Comparison of ENCODE assay signal across 2 cellular contexts in genomic region chr13:51923983-51924539, GRCh38.
TF ChIP-seq lines count a peak whose summit lies in the region.

No MANE protein-coding gene starts in this region.

TF ChIP-seq in GM23338, 12 proteins besides CTCF, POLR2A, EP300 and RAD21 (continued from another document):
- TF ChIP-seq, protein P1, sequence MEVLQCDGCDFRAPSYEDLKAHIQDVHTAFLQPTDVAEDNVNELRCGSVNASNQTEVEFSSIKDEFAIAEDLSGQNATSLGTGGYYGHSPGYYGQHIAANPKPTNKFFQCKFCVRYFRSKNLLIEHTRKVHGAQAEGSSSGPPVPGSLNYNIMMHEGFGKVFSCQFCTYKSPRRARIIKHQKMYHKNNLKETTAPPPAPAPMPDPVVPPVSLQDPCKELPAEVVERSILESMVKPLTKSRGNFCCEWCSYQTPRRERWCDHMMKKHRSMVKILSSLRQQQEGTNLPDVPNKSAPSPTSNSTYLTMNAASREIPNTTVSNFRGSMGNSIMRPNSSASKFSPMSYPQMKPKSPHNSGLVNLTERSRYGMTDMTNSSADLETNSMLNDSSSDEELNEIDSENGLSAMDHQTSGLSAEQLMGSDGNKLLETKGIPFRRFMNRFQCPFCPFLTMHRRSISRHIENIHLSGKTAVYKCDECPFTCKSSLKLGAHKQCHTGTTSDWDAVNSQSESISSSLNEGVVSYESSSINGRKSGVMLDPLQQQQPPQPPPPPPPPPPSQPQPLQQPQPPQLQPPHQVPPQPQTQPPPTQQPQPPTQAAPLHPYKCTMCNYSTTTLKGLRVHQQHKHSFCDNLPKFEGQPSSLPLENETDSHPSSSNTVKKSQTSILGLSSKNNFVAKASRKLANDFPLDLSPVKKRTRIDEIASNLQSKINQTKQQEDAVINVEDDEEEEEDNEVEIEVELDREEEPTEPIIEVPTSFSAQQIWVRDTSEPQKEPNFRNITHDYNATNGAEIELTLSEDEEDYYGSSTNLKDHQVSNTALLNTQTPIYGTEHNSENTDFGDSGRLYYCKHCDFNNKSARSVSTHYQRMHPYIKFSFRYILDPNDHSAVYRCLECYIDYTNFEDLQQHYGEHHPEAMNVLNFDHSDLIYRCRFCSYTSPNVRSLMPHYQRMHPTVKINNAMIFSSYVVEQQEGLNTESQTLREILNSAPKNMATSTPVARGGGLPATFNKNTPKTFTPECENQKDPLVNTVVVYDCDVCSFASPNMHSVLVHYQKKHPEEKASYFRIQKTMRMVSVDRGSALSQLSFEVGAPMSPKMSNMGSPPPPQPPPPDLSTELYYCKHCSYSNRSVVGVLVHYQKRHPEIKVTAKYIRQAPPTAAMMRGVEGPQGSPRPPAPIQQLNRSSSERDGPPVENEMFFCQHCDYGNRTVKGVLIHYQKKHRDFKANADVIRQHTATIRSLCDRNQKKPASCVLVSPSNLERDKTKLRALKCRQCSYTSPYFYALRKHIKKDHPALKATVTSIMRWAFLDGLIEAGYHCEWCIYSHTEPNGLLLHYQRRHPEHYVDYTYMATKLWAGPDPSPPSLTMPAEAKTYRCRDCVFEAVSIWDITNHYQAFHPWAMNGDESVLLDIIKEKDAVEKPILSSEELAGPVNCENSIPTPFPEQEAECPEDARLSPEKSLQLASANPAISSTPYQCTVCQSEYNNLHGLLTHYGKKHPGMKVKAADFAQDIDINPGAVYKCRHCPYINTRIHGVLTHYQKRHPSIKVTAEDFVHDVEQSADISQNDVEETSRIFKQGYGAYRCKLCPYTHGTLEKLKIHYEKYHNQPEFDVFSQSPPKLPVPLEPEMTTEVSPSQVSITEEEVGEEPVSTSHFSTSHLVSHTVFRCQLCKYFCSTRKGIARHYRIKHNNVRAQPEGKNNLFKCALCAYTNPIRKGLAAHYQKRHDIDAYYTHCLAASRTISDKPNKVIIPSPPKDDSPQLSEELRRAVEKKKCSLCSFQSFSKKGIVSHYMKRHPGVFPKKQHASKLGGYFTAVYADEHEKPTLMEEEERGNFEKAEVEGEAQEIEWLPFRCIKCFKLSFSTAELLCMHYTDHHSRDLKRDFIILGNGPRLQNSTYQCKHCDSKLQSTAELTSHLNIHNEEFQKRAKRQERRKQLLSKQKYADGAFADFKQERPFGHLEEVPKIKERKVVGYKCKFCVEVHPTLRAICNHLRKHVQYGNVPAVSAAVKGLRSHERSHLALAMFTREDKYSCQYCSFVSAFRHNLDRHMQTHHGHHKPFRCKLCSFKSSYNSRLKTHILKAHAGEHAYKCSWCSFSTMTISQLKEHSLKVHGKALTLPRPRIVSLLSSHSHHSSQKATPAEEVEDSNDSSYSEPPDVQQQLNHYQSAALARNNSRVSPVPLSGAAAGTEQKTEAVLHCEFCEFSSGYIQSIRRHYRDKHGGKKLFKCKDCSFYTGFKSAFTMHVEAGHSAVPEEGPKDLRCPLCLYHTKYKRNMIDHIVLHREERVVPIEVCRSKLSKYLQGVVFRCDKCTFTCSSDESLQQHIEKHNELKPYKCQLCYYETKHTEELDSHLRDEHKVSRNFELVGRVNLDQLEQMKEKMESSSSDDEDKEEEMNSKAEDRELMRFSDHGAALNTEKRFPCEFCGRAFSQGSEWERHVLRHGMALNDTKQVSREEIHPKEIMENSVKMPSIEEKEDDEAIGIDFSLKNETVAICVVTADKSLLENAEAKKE (CRISPR knock-in tag; IDR thresholded peaks at IDR 0.05), result no peak
- TF ChIP-seq, protein P2, sequence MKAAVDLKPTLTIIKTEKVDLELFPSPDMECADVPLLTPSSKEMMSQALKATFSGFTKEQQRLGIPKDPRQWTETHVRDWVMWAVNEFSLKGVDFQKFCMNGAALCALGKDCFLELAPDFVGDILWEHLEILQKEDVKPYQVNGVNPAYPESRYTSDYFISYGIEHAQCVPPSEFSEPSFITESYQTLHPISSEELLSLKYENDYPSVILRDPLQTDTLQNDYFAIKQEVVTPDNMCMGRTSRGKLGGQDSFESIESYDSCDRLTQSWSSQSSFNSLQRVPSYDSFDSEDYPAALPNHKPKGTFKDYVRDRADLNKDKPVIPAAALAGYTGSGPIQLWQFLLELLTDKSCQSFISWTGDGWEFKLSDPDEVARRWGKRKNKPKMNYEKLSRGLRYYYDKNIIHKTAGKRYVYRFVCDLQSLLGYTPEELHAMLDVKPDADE (IDR thresholded peaks at IDR 0.05), result no peak
- TF ChIP-seq ZNF114 (CRISPR knock-in tag; IDR thresholded peaks at IDR 0.05), result no peak
- TF ChIP-seq POLR2AphosphoS5 (IDR thresholded peaks at IDR 0.05; ENCODE audit: low read depth), result no peak

TF ChIP-seq in SK-N-SH treated with all-trans-retinoic acid at 6 μM for 48 hours, 23 proteins besides CTCF, POLR2A, EP300 and RAD21 (continued from another document):
- no peak for TF ChIP-seq PPARA (CRISPR knock-in tag; IDR thresholded peaks at IDR 0.05; ENCODE audit: borderline replicate concordance)
- TF ChIP-seq RARB (CRISPR knock-in tag; IDR thresholded peaks at IDR 0.05), result no peak
- TF ChIP-seq OSR1 (CRISPR knock-in tag; IDR thresholded peaks at IDR 0.05), result no peak
